Comparison of ENCODE assay signal across 1 cellular context in genomic region chr12:123436017-123436964, GRCh38.
TF ChIP-seq lines count a peak whose summit lies in the region.

TSS of gene RILPL2 (minus strand) at chr12:123436684. CDS start at chr12:123436420, 264 bp downstream.

TF ChIP-seq in HEK293, 187 proteins besides CTCF, POLR2A, EP300 and RAD21 (continued from another document and continues in another):
- TF ChIP-seq TSHZ1 (tag by site-specific recombination; IDR thresholded peaks at IDR 0.05; ENCODE audit: borderline replicate concordance) (no peak), ZNF529 (tag by site-specific recombination; IDR thresholded peaks at IDR 0.05; ENCODE audit: insufficient replicate concordance) (no peak), KLF17 (tag by site-specific recombination; IDR thresholded peaks at IDR 0.05) (no peak), ZNF157 (tag by site-specific recombination; IDR thresholded peaks at IDR 0.05) (no peak), KLF7 (tag by site-specific recombination; IDR thresholded peaks at IDR 0.05; ENCODE audit: borderline replicate concordance) (peak; percentile 11; the same call in 1 of the 2 replicates), ZIC2 (tag by site-specific recombination; IDR thresholded peaks at IDR 0.05) (peak; percentile 37; the same call in 1 of the 2 replicates), ZNF404 (tag by site-specific recombination; IDR thresholded peaks at IDR 0.05) (no peak), ZNF23 (tag by site-specific recombination; IDR thresholded peaks at IDR 0.05; ENCODE audit: borderline replicate concordance) (no peak), ZBTB26 (tag by site-specific recombination; optimal IDR thresholded peaks at IDR 0.05) (peak; percentile 90), ZNF623 (tag by site-specific recombination; IDR thresholded peaks at IDR 0.05) (no peak), PBX3 (CRISPR knock-in tag; IDR thresholded peaks at IDR 0.05) (no peak), ZNF140 (tag by site-specific recombination; IDR thresholded peaks at IDR 0.05) (no peak), ZNF416 (tag by site-specific recombination; IDR thresholded peaks at IDR 0.05) (no peak), ZNF174 (tag by site-specific recombination; IDR thresholded peaks at IDR 0.05) (no peak), ZBTB6 (tag by site-specific recombination; IDR thresholded peaks at IDR 0.05) (peak; percentile 91), KLF1 (tag by site-specific recombination; IDR thresholded peaks at IDR 0.05) (peak; percentile 72), KLF10 (tag by site-specific recombination; IDR thresholded peaks at IDR 0.05) (no peak), ZNF302 (tag by site-specific recombination; IDR thresholded peaks at IDR 0.05; ENCODE audit: low read depth) (no peak), ZNF239 (tag by site-specific recombination; IDR thresholded peaks at IDR 0.05) (no peak), MEIS1 (CRISPR knock-in tag; IDR thresholded peaks at IDR 0.05; ENCODE audit: borderline replicate concordance) (no peak), ZNF704 (tag by site-specific recombination; IDR thresholded peaks at IDR 0.05) (no peak), ZNF561 (tag by site-specific recombination; IDR thresholded peaks at IDR 0.05; ENCODE audit: borderline replicate concordance) (peak; percentile 84; the same call in 1 of the 2 replicates), ZNF473 (tag by site-specific recombination; IDR thresholded peaks at IDR 0.05) (no peak), ZFHX2 (tag by site-specific recombination; conservative IDR thresholded peaks at IDR 0.05) (peak; percentile 79), ZFP3 (tag by site-specific recombination; IDR thresholded peaks at IDR 0.05; ENCODE audit: low read depth) (no peak), AEBP2 (tag by site-specific recombination; IDR thresholded peaks at IDR 0.05; ENCODE audit: borderline replicate concordance) (no peak), ZNF654 (tag by site-specific recombination; IDR thresholded peaks at IDR 0.05; ENCODE audit: low read depth) (no peak), ZFP37 (tag by site-specific recombination; IDR thresholded peaks at IDR 0.05) (no peak), ZNF513 (tag by site-specific recombination; IDR thresholded peaks at IDR 0.05) (peak; percentile 73), ZNF221 (tag by site-specific recombination; IDR thresholded peaks at IDR 0.05; ENCODE audit: borderline replicate concordance) (no peak), ZNF548 (tag by site-specific recombination; IDR thresholded peaks at IDR 0.05) (no peak), SALL2 (tag by site-specific recombination; IDR thresholded peaks at IDR 0.05; ENCODE audit: borderline replicate concordance) (no peak), ZNF776 (tag by site-specific recombination; IDR thresholded peaks at IDR 0.05; ENCODE audit: borderline replicate concordance) (no peak), HOXA7 (CRISPR knock-in tag; IDR thresholded peaks at IDR 0.05; ENCODE audit: borderline replicate concordance) (no peak), ZNF175 (tag by site-specific recombination; IDR thresholded peaks at IDR 0.05) (no peak), PRDM2 (tag by site-specific recombination; IDR thresholded peaks at IDR 0.05; ENCODE audit: borderline replicate concordance) (no peak), ZNF768 (tag by site-specific recombination; IDR thresholded peaks at IDR 0.05) (no peak), MZF1 (tag by site-specific recombination; IDR thresholded peaks at IDR 0.05; ENCODE audit: borderline replicate concordance) (no peak), BCL11B (tag by site-specific recombination; IDR thresholded peaks at IDR 0.05; ENCODE audit: low read depth) (no peak), ZNF488 (tag by site-specific recombination; IDR thresholded peaks at IDR 0.05) (no peak), ZNF596 (tag by site-specific recombination; IDR thresholded peaks at IDR 0.05) (no peak), TRIM28 (IDR thresholded peaks at IDR 0.05; ENCODE audit: borderline replicate concordance, low read length) (no peak)
